In genomic region chr1:96843196-96843595, GRCh38 we compare ENCODE assay signal across 1 cellular context.
TF ChIP-seq lines count a peak whose summit lies in the region.

No MANE protein-coding gene starts in this region.

TF ChIP-seq in GM12878, 131 proteins besides CTCF, POLR2A, EP300 and RAD21 (continued from another document):
- TF ChIP-seq ZNF592 (IDR thresholded peaks at IDR 0.05) (no peak), LARP7 (IDR thresholded peaks at IDR 0.05) (no peak), ZNF687 (IDR thresholded peaks at IDR 0.05) (no peak), ZSCAN29 (IDR thresholded peaks at IDR 0.05) (no peak), CHD1 (IDR thresholded peaks at IDR 0.05; ENCODE audit: low read depth, low read length) (no peak), ZNF217 (IDR thresholded peaks at IDR 0.05) (no peak), SRF (IDR thresholded peaks at IDR 0.05; ENCODE audit: low read depth in 2 of 2, low read length in 2 of 2) (no peak), PML (IDR thresholded peaks at IDR 0.05; ENCODE audit: low read length) (no peak), MXI1 (IDR thresholded peaks at IDR 0.05; ENCODE audit: low read depth, low read length) (no peak), USF1 (IDR thresholded peaks at IDR 0.05; ENCODE audit: borderline replicate concordance, extremely low read length, insufficient read depth, low read depth, low read length) (no peak), JUNB (IDR thresholded peaks at IDR 0.05) (no peak)
